Comparison of ENCODE assay signal across 2 cellular contexts in the genomic region with DNA sequence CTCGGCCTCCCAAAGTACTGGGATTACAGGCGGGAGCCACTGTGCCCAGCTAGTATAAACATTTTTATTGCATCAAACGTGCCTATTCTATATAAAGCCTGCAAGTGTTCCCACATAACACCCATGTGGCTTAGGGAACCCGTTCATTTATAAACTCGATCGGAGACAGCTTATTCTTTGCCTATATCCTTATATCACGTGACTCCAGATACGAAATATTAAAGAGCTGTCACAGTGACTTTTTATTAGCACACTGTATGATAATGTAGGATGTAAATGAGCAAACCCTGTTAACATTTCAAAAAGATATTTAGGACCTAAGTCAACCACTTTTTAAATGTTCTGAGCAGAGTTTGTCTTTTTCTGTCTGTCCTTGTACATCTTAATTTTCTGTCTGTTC.
TF ChIP-seq lines count a peak whose summit lies in the region.

No MANE protein-coding gene starts in this region.

TF ChIP-seq in HepG2, 621 proteins besides CTCF, POLR2A, EP300 and RAD21:
- TF ChIP-seq RARA (CRISPR knock-in tag; IDR thresholded peaks at IDR 0.05) = no peak
- peak; percentile 58; the same call in 1 of the 2 replicates for TF ChIP-seq RAD51 (IDR thresholded peaks at IDR 0.05; ENCODE audit: borderline replicate concordance)

TF ChIP-seq in K562, 482 proteins besides CTCF, POLR2A, EP300 and RAD21:
- no peak for TF ChIP-seq ZNF384 (IDR thresholded peaks at IDR 0.05; ENCODE audit: low read depth, low read length)
- TF ChIP-seq TFAM (CRISPR knock-in tag; conservative IDR thresholded peaks at IDR 0.05) = no peak
- TF ChIP-seq NEUROD1 (IDR thresholded peaks at IDR 0.05; ENCODE audit: borderline replicate concordance, low read depth, low read length, partially characterized antibody) = no peak
- TF ChIP-seq, protein P1, sequence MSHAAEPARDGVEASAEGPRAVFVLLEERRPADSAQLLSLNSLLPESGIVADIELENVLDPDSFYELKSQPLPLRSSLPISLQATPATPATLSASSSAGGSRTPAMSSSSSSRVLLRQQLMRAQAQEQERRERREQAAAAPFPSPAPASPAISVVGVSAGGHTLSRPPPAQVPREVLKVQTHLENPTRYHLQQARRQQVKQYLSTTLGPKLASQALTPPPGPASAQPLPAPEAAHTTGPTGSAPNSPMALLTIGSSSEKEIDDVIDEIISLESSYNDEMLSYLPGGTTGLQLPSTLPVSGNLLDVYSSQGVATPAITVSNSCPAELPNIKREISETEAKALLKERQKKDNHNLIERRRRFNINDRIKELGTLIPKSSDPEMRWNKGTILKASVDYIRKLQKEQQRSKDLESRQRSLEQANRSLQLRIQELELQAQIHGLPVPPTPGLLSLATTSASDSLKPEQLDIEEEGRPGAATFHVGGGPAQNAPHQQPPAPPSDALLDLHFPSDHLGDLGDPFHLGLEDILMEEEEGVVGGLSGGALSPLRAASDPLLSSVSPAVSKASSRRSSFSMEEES (CRISPR knock-in tag; IDR thresholded peaks at IDR 0.05) = peak; percentile 84
- TF ChIP-seq, protein P2, sequence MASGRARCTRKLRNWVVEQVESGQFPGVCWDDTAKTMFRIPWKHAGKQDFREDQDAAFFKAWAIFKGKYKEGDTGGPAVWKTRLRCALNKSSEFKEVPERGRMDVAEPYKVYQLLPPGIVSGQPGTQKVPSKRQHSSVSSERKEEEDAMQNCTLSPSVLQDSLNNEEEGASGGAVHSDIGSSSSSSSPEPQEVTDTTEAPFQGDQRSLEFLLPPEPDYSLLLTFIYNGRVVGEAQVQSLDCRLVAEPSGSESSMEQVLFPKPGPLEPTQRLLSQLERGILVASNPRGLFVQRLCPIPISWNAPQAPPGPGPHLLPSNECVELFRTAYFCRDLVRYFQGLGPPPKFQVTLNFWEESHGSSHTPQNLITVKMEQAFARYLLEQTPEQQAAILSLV (tag; IDR thresholded peaks at IDR 0.05) = no peak
